11 cellular contexts compared by ENCODE assay signal in genomic region chr5:7762267-7762666, GRCh38.
DNase-seq lines count a peak whose midpoint lies in the region; ATAC-seq, FAIRE-seq and TF ChIP-seq lines count a peak whose summit lies in the region.
"Had no signal": no experiment of that assay in that cellular context is flagged by ENCODE, and none has a peak within 500 bp of the region (broad histone marks: within the 10 kb centered on the region; RNA-seq: fewer than 3 reads in every experiment).

No MANE protein-coding gene starts in this region.

- H3K36me3 ChIP-seq in HepG2 (replicated peaks in 1 of 2; ENCODE audit: control insufficient read depth in 1 of 2, insufficient read depth in 2 of 2, low read length in 2 of 2), result no peaks in the 10 kb centered on the region
- H3K36me3 ChIP-seq: suprapubic skin had no signal

- ATAC-seq in GM18505 (IDR thresholded peaks at IDR 0.05; ENCODE audit: unreplicated experiment) (peak; percentile 62), HG03280 (IDR thresholded peaks at IDR 0.05; ENCODE audit: unreplicated experiment) (peak; percentile 59), HepG2 (peak; percentile 71), right cardiac atrium (no peak)
- ATAC-seq in CD4-positive, alpha-beta T cell (ENCODE audit: poor library complexity), result no peak

- H3K4me2 ChIP-seq in HepG2 (ENCODE audit: low read depth, low read length), result no peak overlapping the region

- H3K79me2 ChIP-seq in HepG2 (ENCODE audit: insufficient read depth, low read length), result no peaks in the 10 kb centered on the region

- no peak overlapping the region for H2AFZ ChIP-seq in HepG2 (ENCODE audit: low read length)

- H3K4me1 ChIP-seq in HepG2 (ENCODE audit: insufficient read depth, low read length) (no peaks in the 10 kb centered on the region), right cardiac atrium (ENCODE audit: control insufficient read depth, insufficient read depth, low read length) (no peaks in the 10 kb centered on the region)

- H3K9me3 Mint-ChIP-seq in CD4-positive, alpha-beta T cell, result no peaks in the 10 kb centered on the region

- H3K36me3 Mint-ChIP-seq in CD4-positive, alpha-beta T cell (ENCODE audit: low read depth), result no peaks in the 10 kb centered on the region

- TF ChIP-seq RAD21 in HepG2 (CRISPR knock-in tag; IDR thresholded peaks at IDR 0.05), result no peak

- 86% methylated on average over 1 of the region's 2 CpGs for WGBS in HepG2 (ENCODE audit: low lambda C conversion rate)
- WGBS in right cardiac atrium, result 78% methylated on average over 2 of the region's 2 CpGs

- no TSS peak for BruUV-seq in HepG2 (replicated peaks; lab: Mats Ljungman, UMichigan)

- in situ Hi-C loops in HepG2 (cut with HindIII; ENCODE audit: extremely low pct_ligation_motif_present, low pct_unique_long_range_greater_than_20kb), result loop anchor here (25.0 kb wide), 1 partner anchor 500 kb away; no protein-coding TSS in a partner anchor

- no peak overlapping the region for H3K4me3 Mint-ChIP-seq in CD4-positive, alpha-beta T cell

- TF ChIP-seq CTCF in HepG2 (CRISPR knock-in tag; IDR thresholded peaks at IDR 0.05), result peak; percentile 18; the same call in 1 of the 2 replicates
- no peak for TF ChIP-seq CTCF in CD4-positive, alpha-beta T cell (IDR thresholded peaks at IDR 0.05)

- peak; percentile 37 for DNase-seq in RPMI8226
- DNase-seq in HepG2 (ENCODE audit: low spot score), result no peak
- DNase-seq in CD4-positive, alpha-beta T cell, result no peak
- DNase-seq in right cardiac atrium, result no peak
- no peak for DNase-seq in NCI-H1092 treated with DMSO at 0.1 percent for 48 hours (lab: John Stamatoyannopoulos, UW)
- no peak for DNase-seq in HTR-8/SVneo (ENCODE audit: insufficient read length, low spot score)
- DNase-seq: aorta, SHP77 had no signal

- no peak overlapping the region for H3K27ac Mint-ChIP-seq in CD4-positive, alpha-beta T cell

- H3K4me1 Mint-ChIP-seq in CD4-positive, alpha-beta T cell (ENCODE audit: low read depth), result no peaks in the 10 kb centered on the region

- peaks cover 39% of the 10 kb centered on the region for H3K27me3 Mint-ChIP-seq in CD4-positive, alpha-beta T cell

- FAIRE-seq in HepG2 (lab: Jason Lieb, UNC), result no peak
- no peak for FAIRE-seq in HTR-8/SVneo (lab: Jason Lieb, UNC)

- no peaks in the 10 kb centered on the region for H4K20me1 ChIP-seq in HepG2 (ENCODE audit: insufficient read depth, low read length)

- no peak overlapping the region for H3K27ac ChIP-seq in HepG2 (ENCODE audit: extremely low read length, insufficient read depth, low read length)
- no peak overlapping the region for H3K27ac ChIP-seq in CD4-positive, alpha-beta T cell (ENCODE audit: low read depth, low read length)
- no peak overlapping the region for H3K27ac ChIP-seq in right cardiac atrium (ENCODE audit: low read length)
- H3K27ac ChIP-seq: suprapubic skin had no signal

- TF ChIP-seq EP300 in HepG2 (IDR thresholded peaks at IDR 0.05; ENCODE audit: low read depth in 2 of 2, low read length in 2 of 2) (no peak), HepG2 (CRISPR knock-in tag; IDR thresholded peaks at IDR 0.05; ENCODE audit: borderline replicate concordance) (no peak)

- intact Hi-C loops in HepG2 (cut with micrococcal nuclease; ENCODE audit: unreplicated experiment) (no loop called here), right cardiac atrium (cut with DNase I) (no loop called here)
- intact Hi-C loops in CD4-positive, alpha-beta T cell (cut with DNase I, micrococcal nuclease), result no loop called here

- TF ChIP-seq POLR2A in GM18505 (IDR thresholded peaks at IDR 0.05; ENCODE audit: borderline replicate concordance, extremely low read depth, insufficient read depth, insufficient read length) (no peak), HepG2 (IDR thresholded peaks at IDR 0.05; ENCODE audit: insufficient read depth in 1 of 2, low read depth in 2 of 2, low read length in 2 of 2) (no peak)

- no peak overlapping the region for H3K4me3 ChIP-seq in HepG2 (replicated peaks in 1 of 3; ENCODE audit: insufficient read depth in 1 of 3, low read depth in 2 of 3, low read length in 3 of 3)
- no peak overlapping the region for H3K4me3 ChIP-seq in right cardiac atrium (ENCODE audit: low read length)
- H3K4me3 ChIP-seq: suprapubic skin had no signal

- no peak overlapping the region for H3K9ac ChIP-seq in HepG2 (ENCODE audit: insufficient read depth, low read depth, low read length)

- no peaks in the 10 kb centered on the region for H3K9me3 ChIP-seq in HepG2 (ENCODE audit: low read length)
- H3K9me3 ChIP-seq in CD4-positive, alpha-beta T cell (ENCODE audit: control insufficient read depth, low read length), result no peaks in the 10 kb centered on the region
- peaks cover 3% of the 10 kb centered on the region for H3K9me3 ChIP-seq in right cardiac atrium (ENCODE audit: control insufficient read depth, low read length)
- H3K9me3 ChIP-seq: suprapubic skin had no signal

- CTCF ChIA-PET in HepG2 (lab: Yijun Ruan, JAX; ENCODE audit: low intra/inter-chr PET ratio, low total read pairs), result no interaction called here
- CTCF ChIA-PET in CD4-positive, alpha-beta T cell (lab: Charles Lee), result no interaction called here

- POLR2A ChIA-PET in HepG2 (lab: Yijun Ruan, JAX), result no interaction called here
- POLR2A ChIA-PET in CD4-positive, alpha-beta T cell (lab: Charles Lee), result no interaction called here

- H3K27me3 ChIP-seq in HepG2 (ENCODE audit: control insufficient read depth in 1 of 2, insufficient read depth in 2 of 2, low read length in 2 of 2) (peaks cover 3 to 21% of the 10 kb centered on the region in 2 experiments; a peak in 3 of 5 replicates), right cardiac atrium (ENCODE audit: control insufficient read depth, insufficient read depth) (no peaks in the 10 kb centered on the region)
- no peaks in the 10 kb centered on the region for H3K27me3 ChIP-seq in CD4-positive, alpha-beta T cell (ENCODE audit: control insufficient read depth, insufficient read depth, low read length)
- H3K27me3 ChIP-seq: suprapubic skin had no signal

TF ChIP-seq in HepG2, 621 proteins besides CTCF, POLR2A, EP300 and RAD21:
- no peak for TF ChIP-seq PLRG1 (conservative IDR thresholded peaks at IDR 0.05)
- TF ChIP-seq KDM1A (CRISPR knock-in tag; IDR thresholded peaks at IDR 0.05), result no peak
- TF ChIP-seq ZBTB26 (CRISPR knock-in tag; IDR thresholded peaks at IDR 0.05; ENCODE audit: borderline replicate concordance), result no peak
- TF ChIP-seq POLR2AphosphoS2 (IDR thresholded peaks at IDR 0.05; ENCODE audit: low read depth, low read length), result no peak
- TF ChIP-seq KDM2A (CRISPR knock-in tag; IDR thresholded peaks at IDR 0.05; ENCODE audit: borderline replicate concordance, low read depth), result no peak
- TF ChIP-seq, protein P1, sequence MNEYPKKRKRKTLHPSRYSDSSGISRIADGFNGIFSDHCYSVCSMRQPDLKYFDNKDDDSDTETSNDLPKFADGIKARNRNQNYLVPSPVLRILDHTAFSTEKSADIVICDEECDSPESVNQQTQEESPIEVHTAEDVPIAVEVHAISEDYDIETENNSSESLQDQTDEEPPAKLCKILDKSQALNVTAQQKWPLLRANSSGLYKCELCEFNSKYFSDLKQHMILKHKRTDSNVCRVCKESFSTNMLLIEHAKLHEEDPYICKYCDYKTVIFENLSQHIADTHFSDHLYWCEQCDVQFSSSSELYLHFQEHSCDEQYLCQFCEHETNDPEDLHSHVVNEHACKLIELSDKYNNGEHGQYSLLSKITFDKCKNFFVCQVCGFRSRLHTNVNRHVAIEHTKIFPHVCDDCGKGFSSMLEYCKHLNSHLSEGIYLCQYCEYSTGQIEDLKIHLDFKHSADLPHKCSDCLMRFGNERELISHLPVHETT (CRISPR knock-in tag; conservative IDR thresholded peaks at IDR 0.05), result no peak
- TF ChIP-seq, protein P2, sequence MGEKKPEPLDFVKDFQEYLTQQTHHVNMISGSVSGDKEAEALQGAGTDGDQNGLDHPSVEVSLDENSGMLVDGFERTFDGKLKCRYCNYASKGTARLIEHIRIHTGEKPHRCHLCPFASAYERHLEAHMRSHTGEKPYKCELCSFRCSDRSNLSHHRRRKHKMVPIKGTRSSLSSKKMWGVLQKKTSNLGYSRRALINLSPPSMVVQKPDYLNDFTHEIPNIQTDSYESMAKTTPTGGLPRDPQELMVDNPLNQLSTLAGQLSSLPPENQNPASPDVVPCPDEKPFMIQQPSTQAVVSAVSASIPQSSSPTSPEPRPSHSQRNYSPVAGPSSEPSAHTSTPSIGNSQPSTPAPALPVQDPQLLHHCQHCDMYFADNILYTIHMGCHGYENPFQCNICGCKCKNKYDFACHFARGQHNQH (CRISPR knock-in tag; IDR thresholded peaks at IDR 0.05), result no peak

Comparison
In these comparisons a context has a peak if more than half of its experiments do, and no peak if none do; other contexts are left out.
1. ATAC-seq: peak in GM18505 (single experiment), HG03280 (single experiment) and HepG2 (single experiment); none in CD4-positive, alpha-beta T cell (single experiment) and right cardiac atrium (0 of 2).